21 cellular contexts compared by ENCODE assay signal in the genomic region with DNA sequence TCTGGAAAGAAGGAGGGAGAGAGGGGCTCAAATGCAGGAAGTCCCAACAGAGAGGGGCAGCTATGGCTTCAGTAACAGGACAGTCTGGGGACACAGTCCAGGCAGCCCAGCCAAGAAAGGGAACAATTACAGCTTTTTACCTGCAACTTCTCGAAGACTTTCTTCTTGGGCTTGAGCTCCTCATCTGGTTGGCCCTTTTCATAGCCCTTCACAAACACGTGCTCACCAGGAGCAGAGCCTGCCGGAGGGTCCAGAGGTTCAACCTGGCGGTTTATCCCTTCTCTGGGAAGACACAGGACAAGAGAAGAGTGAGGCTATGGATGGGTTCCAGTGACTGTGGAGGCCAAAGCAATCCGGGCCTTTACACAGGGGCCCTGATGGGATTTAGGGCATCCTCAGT.
"Had no signal": no experiment of that assay in that cellular context is flagged by ENCODE, and none has a peak within 500 bp of the region (broad histone marks: within the 10 kb centered on the region; RNA-seq: fewer than 3 reads in every experiment).

No MANE protein-coding gene starts in this region.

- H3K4me3 ChIP-seq: coronary artery, dorsolateral prefrontal cortex, right atrium auricular region, testis, transverse colon had no signal

- H3K4me3 Mint-ChIP-seq: activated CD4-positive, alpha-beta memory T cell treated with anti-CD3 and anti-CD28 coated beads, Interleukin-2, amount 10 ng/mL, durations not matched to agents 7 days and 5 days; activated CD4-positive, alpha-beta T cell treated with anti-CD3 and anti-CD28 coated beads, Interleukin-2, amount 10 ng/mL, durations not matched to agents 24 days and 14 days; activated naive CD8-positive, alpha-beta T cell treated with anti-CD3 and anti-CD28 coated beads, Interleukin-2, amount 10 ng/mL, durations not matched to agents 7 days and 5 days; activated T-cell treated with anti-CD3 and anti-CD28 coated beads, Interleukin-2, amount 50 U/mL, for 4 hours; memory B cell; natural killer cell had no signal

- H3K4me1 ChIP-seq: right atrium auricular region, testis, transverse colon had no signal

- ATAC-seq: activated T-cell treated with anti-CD3 and anti-CD28 coated beads, Interleukin-2, amount 50 U/mL, for 4 hours; stimulated activated naive CD8-positive, alpha-beta T cell treated with anti-CD3 and anti-CD28 coated beads, Interleukin-15, Interleukin-2, amounts not matched to agents 100 U/mL and 50 U/mL, for 24 hours had no signal

- DNase-seq: activated CD4-positive, alpha-beta memory T cell treated with anti-CD3 and anti-CD28 coated beads, Interleukin-2, amount 10 ng/mL, durations not matched to agents 7 days and 5 days; activated CD4-positive, alpha-beta T cell treated with anti-CD3 and anti-CD28 coated beads, Interleukin-2, amount 10 ng/mL, durations not matched to agents 24 days and 14 days; activated CD4-positive, CD25-positive, alpha-beta regulatory T cell treated with anti-CD3 and anti-CD28 coated beads, Interleukin-2, amount 50 U/mL, for 72 hours; activated CD8-positive, alpha-beta memory T cell treated with anti-CD3 and anti-CD28 coated beads, Interleukin-2, amount 50 U/mL, for 48 hours; activated naive CD8-positive, alpha-beta T cell treated with anti-CD3 and anti-CD28 coated beads, Interleukin-2, amount 10 ng/mL, durations not matched to agents 7 days and 5 days; activated T-cell treated with anti-CD3 and anti-CD28 coated beads, Interleukin-2, amount 50 U/mL, for 4 hours; brain microvascular endothelial cell; dorsolateral prefrontal cortex; effector memory CD4-positive, alpha-beta T cell; foreskin fibroblast; hippocampal formation; natural killer cell; stimulated activated CD4-positive, alpha-beta T cell treated with anti-CD3 and anti-CD28 coated beads, Interleukin-15, amount 100 ng/mL, for 24 hours; stimulated activated naive CD8-positive, alpha-beta T cell treated with anti-CD3 and anti-CD28 coated beads, Interleukin-15, Interleukin-2, amounts not matched to agents 100 U/mL and 50 U/mL, for 24 hours; T-helper 2 cell; testis; transverse colon had no signal

- H3K27me3 ChIP-seq: brain microvascular endothelial cell, dorsolateral prefrontal cortex, right atrium auricular region, testis, transverse colon had no signal

- H3K27ac Mint-ChIP-seq: activated CD4-positive, alpha-beta memory T cell treated with anti-CD3 and anti-CD28 coated beads, Interleukin-2, amount 10 ng/mL, durations not matched to agents 7 days and 5 days; activated CD4-positive, alpha-beta T cell treated with anti-CD3 and anti-CD28 coated beads, Interleukin-2, amount 10 ng/mL, durations not matched to agents 24 days and 14 days; activated naive CD8-positive, alpha-beta T cell treated with anti-CD3 and anti-CD28 coated beads, Interleukin-2, amount 10 ng/mL, durations not matched to agents 7 days and 5 days; activated T-helper 2 cell treated with anti-CD3 and anti-CD28 coated beads, Interferon-gamma antibody, Interleukin-2, Interleukin-4, amounts not matched to agents 10 μg/mL and 5 μg/mL and 100 μg/mL, durations not matched to agents 14 hours and 24 hours and 36 hours; memory B cell had no signal

- H3K4me1 Mint-ChIP-seq: memory B cell had no signal

- H3K9me3 Mint-ChIP-seq: activated CD4-positive, alpha-beta memory T cell treated with anti-CD3 and anti-CD28 coated beads, Interleukin-2, amount 10 ng/mL, durations not matched to agents 7 days and 5 days; activated CD4-positive, alpha-beta T cell treated with anti-CD3 and anti-CD28 coated beads, Interleukin-2, amount 10 ng/mL, durations not matched to agents 24 days and 14 days; activated naive CD8-positive, alpha-beta T cell treated with anti-CD3 and anti-CD28 coated beads, Interleukin-2, amount 10 ng/mL, durations not matched to agents 7 days and 5 days; activated T-cell treated with anti-CD3 and anti-CD28 coated beads, Interleukin-2, amount 50 U/mL, for 4 hours; activated T-helper 2 cell treated with anti-CD3 and anti-CD28 coated beads, Interferon-gamma antibody, Interleukin-2, Interleukin-4, amounts not matched to agents 10 μg/mL and 5 μg/mL and 100 μg/mL, durations not matched to agents 14 hours and 24 hours and 36 hours; memory B cell; natural killer cell had no signal

- H3K27ac ChIP-seq: brain microvascular endothelial cell, coronary artery, right atrium auricular region, testis, transverse colon had no signal

- H3K27me3 Mint-ChIP-seq: activated CD4-positive, alpha-beta memory T cell treated with anti-CD3 and anti-CD28 coated beads, Interleukin-2, amount 10 ng/mL, durations not matched to agents 7 days and 5 days; activated CD4-positive, alpha-beta T cell treated with anti-CD3 and anti-CD28 coated beads, Interleukin-2, amount 10 ng/mL, durations not matched to agents 24 days and 14 days; activated naive CD8-positive, alpha-beta T cell treated with anti-CD3 and anti-CD28 coated beads, Interleukin-2, amount 10 ng/mL, durations not matched to agents 7 days and 5 days; memory B cell had no signal
